ENCODE assay signal across 30 cellular contexts in genomic region chr3:106707347-106707746, GRCh38.
"Had no signal": no experiment of that assay in that cellular context is flagged by ENCODE, and none has a peak within 500 bp of the region (broad histone marks: within the 10 kb centered on the region; RNA-seq: fewer than 3 reads in every experiment).

No MANE protein-coding gene starts in this region.

- H3K4me2 ChIP-seq: PC-9 had no signal

- DNase-seq: activated CD4-positive, alpha-beta T cell treated with anti-CD3 and anti-CD28 coated beads, Interleukin-2, amount 10 ng/mL, durations not matched to agents 24 days and 14 days; activated CD4-positive, alpha-beta T cell treated with anti-CD3 and anti-CD28 coated beads, Interleukin-2, amount 50 U/mL, for 4 hours; activated CD8-positive, alpha-beta T cell treated with anti-CD3 and anti-CD28 coated beads for 36 hours; activated effector memory CD4-positive, alpha-beta T cell treated with anti-CD3 and anti-CD28 coated beads, Interleukin-2, amount 50 U/mL, for 16 hours; activated naive CD4-positive, alpha-beta T cell; activated naive CD4-positive, alpha-beta T cell treated with anti-CD3 and anti-CD28 coated beads, Interleukin-2, amount 50 U/mL, for 16 hours; activated naive CD8-positive, alpha-beta T cell treated with anti-CD3 and anti-CD28 coated beads for 36 hours; activated T-cell treated with anti-CD3 and anti-CD28 coated beads, Interleukin-2, amount 50 U/mL, for 1 hour; activated T-cell treated with anti-CD3 and anti-CD28 coated beads, Interleukin-2, amount 50 U/mL, for 72 hours; amniotic stem cell; aorta; brain microvascular endothelial cell; MV-4-11; NCI-H1092 treated with DMSO at 0.1 percent for 48 hours; NCI-H146; NCI-H187; NCI-H2029 treated with DMSO at 0.1 percent for 48 hours; NCI-H2107; NCI-H2171; NCI-H510A; NCI-H526; NCI-H748 treated with DMSO at 0.1 percent for 48 hours; NK-92 treated with Interleukin-12 subunit alpha and Interleukin-12 subunit beta, amount 100 ng/mL, for 24 hours; SJCRH30 had no signal

- H3K27ac ChIP-seq: brain microvascular endothelial cell, cardiac muscle cell, PC-9, RWPE1, SJCRH30, SK-N-MC had no signal

- H3K27me3 ChIP-seq: brain microvascular endothelial cell, cardiac muscle cell, SJCRH30 had no signal

- ATAC-seq: activated CD8-positive, alpha-beta T cell treated with anti-CD3 and anti-CD28 coated beads for 36 hours; activated T-cell treated with anti-CD3 and anti-CD28 coated beads, Interleukin-2, amount 50 U/mL, for 72 hours; activated T-helper 17 cell treated with anti-CD3 and anti-CD28 coated beads, Interleukin-2, amount 50 U/mL, for 72 hours; Right ventricle myocardium inferior had no signal

- H3K36me3 ChIP-seq: brain microvascular endothelial cell, cardiac muscle cell, SJCRH30 had no signal

- H3K9me3 ChIP-seq: SJCRH30 had no signal

- H2AFZ ChIP-seq: PC-9 had no signal

- H3K4me3 ChIP-seq: cardiac muscle cell, PC-9, SJCRH30, SK-N-MC had no signal
